8 cellular contexts compared by ENCODE assay signal in genomic region chr15:74036271-74037170, GRCh38. TPM values are rescaled to one million over a fixed set of nuclear protein-coding genes. Genes with fewer than 3 reads are reported as not detected.
A peak's percentile ranks its signal among the peaks of the same experiment; 100 is the strongest.
DNase-seq lines count a peak whose midpoint lies in the region; ATAC-seq and TF ChIP-seq lines count a peak whose summit lies in the region.

No MANE protein-coding gene starts in this region.

- H3K36me3 ChIP-seq in A673 (ENCODE audit: insufficient read depth, low read length, poor library complexity, severe bottlenecking): no peaks in the 10 kb centered on the region
- H3K36me3 ChIP-seq in parathyroid adenoma (ENCODE audit: control insufficient read depth, insufficient read depth, low read length): no peaks in the 10 kb centered on the region

- peak; percentile 66 for DNase-seq in A673 (ENCODE audit: low spot score)
- no peak for DNase-seq in GM12864 (ENCODE audit: low read depth)
- peak; percentile 55 for DNase-seq in RWPE1 (ENCODE audit: low spot score)
- peak; percentile 73 for DNase-seq in fibroblast of peridontal ligament (ENCODE audit: extremely low read depth)
- no peak for DNase-seq in stimulated activated CD4-positive, alpha-beta T cell treated with anti-CD3 and anti-CD28 coated beads, Interleukin-15, amount 100 ng/mL, for 24 hours

- H3K9ac ChIP-seq in parathyroid adenoma: no peak overlapping the region

- intact Hi-C loops in A673 (cut with micrococcal nuclease; ENCODE audit: unreplicated experiment): loop anchor here (2.0 kb wide), 1 partner anchor 64 kb away; no protein-coding TSS in a partner anchor

- no peak overlapping the region for H3K4me2 ChIP-seq in parathyroid adenoma (ENCODE audit: low read length)

- H3K27ac ChIP-seq in A673 (ENCODE audit: low read depth, low read length, poor library complexity, severe bottlenecking) (no peak overlapping the region), RWPE1 (peak overlapping the region; percentile 4; the same call in 1 of the 2 replicates), parathyroid adenoma (no peak overlapping the region)

- H3K4me3 ChIP-seq in A673 (ENCODE audit: low read depth, low read length, poor library complexity, severe bottlenecking): no peak overlapping the region
- H3K4me3 ChIP-seq in GM12864 (ENCODE audit: low read depth, low read length): no peak overlapping the region
- no peak overlapping the region for H3K4me3 ChIP-seq in parathyroid adenoma (ENCODE audit: low read depth, low read length)

- no TSS peak for BruUV-seq in A673 (replicated peaks; lab: Mats Ljungman, UMichigan)

- TF ChIP-seq CTCF in A673 (conservative IDR thresholded peaks at IDR 0.05; ENCODE audit: low read depth, low read length) (peak; percentile 61), GM12864 (IDR thresholded peaks at IDR 0.05; ENCODE audit: low read depth, low read length, missing control alignments) (peak; percentile 8), RWPE1 (conservative IDR thresholded peaks at IDR 0.05; ENCODE audit: low read depth) (peak; percentile 50), parathyroid adenoma (IDR thresholded peaks at IDR 0.05) (peak; percentile 34)

- POLR2A ChIA-PET in A673 (lab: Charles Lee; ENCODE audit: low non-redundant PET): no interaction called here
- POLR2A ChIA-PET in RWPE1 (lab: Yijun Ruan, JAX; ENCODE audit: low non-redundant PET): no interaction called here

- CTCF ChIA-PET in A673 (lab: Charles Lee) (interaction anchor here (0.7 to 2.8 kb wide), 7 partner anchors 9 to 142 kb away, joined by 3 to 49 read pairs (median 4); no protein-coding TSS in a partner anchor), RWPE1 (lab: Yijun Ruan, JAX) (interaction anchor here (0.6 to 3.1 kb wide), 6 partner anchors 12 to 185 kb away, joined by 3 to 26 read pairs (median 4); partner anchors contain the start of gene STOML1)

- H3K4me1 ChIP-seq in A673 (ENCODE audit: insufficient read depth, low read length, poor library complexity, severe bottlenecking) (peaks cover 19% of the 10 kb centered on the region), parathyroid adenoma (no peaks in the 10 kb centered on the region)

- H3K9me3 ChIP-seq in A673 (ENCODE audit: low read depth, low read length, poor library complexity, severe bottlenecking) (no peaks in the 10 kb centered on the region), parathyroid adenoma (ENCODE audit: control insufficient read depth, low read length) (no peaks in the 10 kb centered on the region)

- ATAC-seq in HG02678 (IDR thresholded peaks at IDR 0.05; ENCODE audit: unreplicated experiment) (no peak), GM19452 (IDR thresholded peaks at IDR 0.05; ENCODE audit: unreplicated experiment) (no peak)

- no peaks in the 10 kb centered on the region for H3K27me3 ChIP-seq in A673 (replicated peaks; ENCODE audit: insufficient read depth, low read depth, low read length, poor library complexity)
- H3K27me3 ChIP-seq in parathyroid adenoma (ENCODE audit: control insufficient read depth, insufficient read depth, low read length): no peaks in the 10 kb centered on the region

- H2AFZ ChIP-seq in parathyroid adenoma: no peak overlapping the region

- H3K79me2 ChIP-seq in parathyroid adenoma: no peaks in the 10 kb centered on the region

RNA-seq across cellular contexts. Expression of gene PML, which starts 42.0 kb away (rescaled TPM):
- total RNA-seq in A673 (2021): 39.7 and 40.0 TPM in 2 replicates

RNA-seq across cellular contexts. Expression of gene STOML1, which starts 44.4 kb away (rescaled TPM):
- total RNA-seq in A673 (2021): 7.3 and 10.3 TPM in 2 replicates

RNA-seq across cellular contexts. Expression of gene GOLGA6A, which starts 45.8 kb away (rescaled TPM):
- total RNA-seq in A673 (2021): not detected in 2 replicates

Comparison
In these comparisons a context has a peak if more than half of its experiments do, and no peak if none do; other contexts are left out.
1. DNase-seq: peak in A673 (single experiment), RWPE1 (single experiment) and fibroblast of peridontal ligament (single experiment); none in GM12864 (single experiment) and stimulated activated CD4-positive, alpha-beta T cell treated with anti-CD3 and anti-CD28 coated beads, Interleukin-15, amount 100 ng/mL, for 24 hours (single experiment).
2. CTCF ChIP-seq: peak in every context shown above with its lines; median percentile 61 in A673; 50 in RWPE1; 34 in parathyroid adenoma; 8 in GM12864.